In genomic region chr18:57027190-57027708, GRCh38 we compare ENCODE assay signal across 21 cellular contexts.
"Had no signal": no experiment of that assay in that cellular context is flagged by ENCODE, and none has a peak within 500 bp of the region (broad histone marks: within the 10 kb centered on the region; RNA-seq: fewer than 3 reads in every experiment).

No MANE protein-coding gene starts in this region.

- H3K4me3 ChIP-seq: colonic mucosa, lung, uterus had no signal

- H3K9me3 Mint-ChIP-seq: activated CD4-positive, alpha-beta T cell treated with anti-CD3 and anti-CD28 coated beads, Interleukin-2, amount 10 ng/mL, durations not matched to agents 24 days and 14 days; activated CD8-positive, alpha-beta T cell treated with anti-CD3 and anti-CD28 coated beads for 36 hours; activated naive CD4-positive, alpha-beta T cell treated with anti-CD3 and anti-CD28 coated beads, Interleukin-2, amount 10 ng/mL, durations not matched to agents 7 days and 5 days; activated T-cell treated with anti-CD3 and anti-CD28 coated beads, Interleukin-2, amount 50 U/mL, for 24 hours; central memory CD8-positive, alpha-beta T cell; nephron had no signal

- H3K27ac ChIP-seq: brain microvascular endothelial cell, colonic mucosa, foreskin keratinocyte, uterus had no signal

- H3K4me1 ChIP-seq: colonic mucosa, foreskin keratinocyte, uterus had no signal

- H3K9me3 ChIP-seq: colonic mucosa, uterus had no signal

- H3K27me3 ChIP-seq: brain microvascular endothelial cell, colonic mucosa, foreskin keratinocyte, uterus had no signal

- H3K36me3 ChIP-seq: brain microvascular endothelial cell, colonic mucosa, uterus had no signal

- H3K4me1 Mint-ChIP-seq: activated CD4-positive, alpha-beta T cell treated with anti-CD3 and anti-CD28 coated beads, Interleukin-2, amount 10 ng/mL, durations not matched to agents 24 days and 14 days; activated naive CD4-positive, alpha-beta T cell treated with anti-CD3 and anti-CD28 coated beads, Interleukin-2, amount 10 ng/mL, durations not matched to agents 7 days and 5 days; central memory CD8-positive, alpha-beta T cell had no signal

- H3K4me3 Mint-ChIP-seq: activated CD4-positive, alpha-beta T cell treated with anti-CD3 and anti-CD28 coated beads, Interleukin-2, amount 10 ng/mL, durations not matched to agents 24 days and 14 days; activated CD8-positive, alpha-beta T cell treated with anti-CD3 and anti-CD28 coated beads for 36 hours; activated naive CD4-positive, alpha-beta T cell treated with anti-CD3 and anti-CD28 coated beads, Interleukin-2, amount 10 ng/mL, durations not matched to agents 7 days and 5 days; activated T-cell treated with anti-CD3 and anti-CD28 coated beads, Interleukin-2, amount 50 U/mL, for 24 hours; central memory CD8-positive, alpha-beta T cell; nephron had no signal

- H3K27me3 Mint-ChIP-seq: activated CD4-positive, alpha-beta T cell treated with anti-CD3 and anti-CD28 coated beads, Interleukin-2, amount 10 ng/mL, durations not matched to agents 24 days and 14 days; activated CD8-positive, alpha-beta T cell treated with anti-CD3 and anti-CD28 coated beads for 36 hours; activated naive CD4-positive, alpha-beta T cell treated with anti-CD3 and anti-CD28 coated beads, Interleukin-2, amount 10 ng/mL, durations not matched to agents 7 days and 5 days; activated T-cell treated with anti-CD3 and anti-CD28 coated beads, Interleukin-2, amount 50 U/mL, for 24 hours; central memory CD8-positive, alpha-beta T cell had no signal

- DNase-seq: activated CD4-positive, alpha-beta T cell treated with anti-CD3 and anti-CD28 coated beads, Interleukin-2, amount 10 ng/mL, durations not matched to agents 24 days and 14 days; activated CD8-positive, alpha-beta T cell treated with anti-CD3 and anti-CD28 coated beads for 36 hours; activated naive CD4-positive, alpha-beta T cell treated with anti-CD3 and anti-CD28 coated beads, Interleukin-2, amount 10 ng/mL, durations not matched to agents 7 days and 5 days; activated T-cell treated with anti-CD3 and anti-CD28 coated beads, Interleukin-2, amount 50 U/mL, for 24 hours; aorta; brain microvascular endothelial cell; colonic mucosa; foreskin keratinocyte; hypothalamus; islet precursor cell; left colon; midbrain; stimulated activated CD4-positive, alpha-beta T cell treated with anti-CD3 and anti-CD28 coated beads, Interleukin-12 subunit alpha, Interleukin-12 subunit beta, amount 100 ng/mL, for 4 hours; stimulated activated CD4-positive, alpha-beta T cell treated with anti-CD3 and anti-CD28 coated beads, Interleukin-1b, Interleukin-23, amount 100 ng/mL, for 48 hours; stimulated activated CD8-positive, alpha-beta memory T cell treated with anti-CD3 and anti-CD28 coated beads, Interleukin-4, amount 100 ng/mL, for 48 hours; stimulated activated naive CD4-positive, alpha-beta T cell; T1000; uterus had no signal

- H3K27ac Mint-ChIP-seq: activated CD4-positive, alpha-beta T cell treated with anti-CD3 and anti-CD28 coated beads, Interleukin-2, amount 10 ng/mL, durations not matched to agents 24 days and 14 days; activated CD8-positive, alpha-beta T cell treated with anti-CD3 and anti-CD28 coated beads for 36 hours; activated naive CD4-positive, alpha-beta T cell treated with anti-CD3 and anti-CD28 coated beads, Interleukin-2, amount 10 ng/mL, durations not matched to agents 7 days and 5 days; activated T-cell treated with anti-CD3 and anti-CD28 coated beads, Interleukin-2, amount 50 U/mL, for 24 hours; nephron had no signal
